28 cellular contexts compared by ENCODE assay signal in genomic region chr3:185965496-185965895, GRCh38.
"Had no signal": no experiment of that assay in that cellular context is flagged by ENCODE, and none has a peak within 500 bp of the region (broad histone marks: within the 10 kb centered on the region; RNA-seq: fewer than 3 reads in every experiment).

No MANE protein-coding gene starts in this region.

- H2AFZ ChIP-seq: neural progenitor cell, parathyroid adenoma had no signal

- DNase-seq: naive thymus-derived CD4-positive, alpha-beta T cell; natural killer cell; occipital lobe; ovary; psoas muscle; right cardiac atrium; spleen; stimulated activated CD4-positive, alpha-beta T cell treated with anti-CD3 and anti-CD28 coated beads, Interleukin-12 subunit alpha, Interleukin-12 subunit beta, amount 100 ng/mL, for 4 hours; stimulated activated CD4-positive, alpha-beta T cell treated with anti-CD3 and anti-CD28 coated beads, Interleukin-1b, Interleukin-23, amount 100 ng/mL, for 48 hours; stimulated activated CD4-positive, alpha-beta T cell treated with anti-CD3 and anti-CD28 coated beads, Interleukin-4, amount 100 ng/mL, for 1 hour; stimulated activated CD4-positive, alpha-beta T cell treated with anti-CD3 and anti-CD28 coated beads, Interleukin-4, amount 100 ng/mL, for 4 hours; stimulated activated CD8-positive, alpha-beta memory T cell treated with anti-CD3 and anti-CD28 coated beads, Interleukin-4, amount 100 ng/mL, for 48 hours; stimulated activated naive CD4-positive, alpha-beta T cell; stimulated activated naive CD8-positive, alpha-beta T cell treated with anti-CD3 and anti-CD28 coated beads, Interleukin-15, amount 100 ng/mL, for 72 hours; stimulated activated naive CD8-positive, alpha-beta T cell treated with anti-CD3 and anti-CD28 coated beads, Interleukin-15, Interleukin-2, amounts not matched to agents 100 U/mL and 50 U/mL, for 24 hours; substantia nigra; testis; tibial artery; transverse colon; upper lobe of left lung had no signal

- H3K4me1 ChIP-seq: spleen, testis, tibial artery, upper lobe of left lung, vagina had no signal

- H3K4me3 ChIP-seq: neural progenitor cell, ovary, psoas muscle, skin epidermis, smooth muscle cell, spleen, suprapubic skin, testis, tibial artery, transverse colon, upper lobe of left lung, vagina had no signal

- ATAC-seq: naive thymus-derived CD4-positive, alpha-beta T cell; natural killer cell; psoas muscle; right cardiac atrium; sciatic nerve; stimulated activated memory B cell treated with anti-CD40 and anti-IgM and Interleukin-4, amounts not matched to agents 10 μg/mL and 1 μg/mL and 100 μg/mL, for 72 hours; stimulated activated naive CD8-positive, alpha-beta T cell treated with anti-CD3 and anti-CD28 coated beads, Interleukin-15, amount 100 ng/mL, for 72 hours; stimulated activated naive CD8-positive, alpha-beta T cell treated with anti-CD3 and anti-CD28 coated beads, Interleukin-15, Interleukin-2, amounts not matched to agents 100 U/mL and 50 U/mL, for 24 hours had no signal

- H3K9ac ChIP-seq: neural progenitor cell, parathyroid adenoma had no signal

- H3K27ac ChIP-seq: neural progenitor cell, ovary, parathyroid adenoma, psoas muscle, skin epidermis, spleen, suprapubic skin, testis, tibial artery, transverse colon, upper lobe of left lung, vagina had no signal

- H3K4me2 ChIP-seq: neural progenitor cell, smooth muscle cell had no signal

- H3K9me3 ChIP-seq: ovary, psoas muscle, suprapubic skin, testis, tibial artery, transverse colon, upper lobe of left lung, vagina had no signal

- H3K79me2 ChIP-seq: parathyroid adenoma had no signal

- H3K27me3 ChIP-seq: neural progenitor cell, ovary, spleen, suprapubic skin, testis, tibial artery, transverse colon, upper lobe of left lung, vagina had no signal

- H3K36me3 ChIP-seq: neural progenitor cell, ovary, spleen, suprapubic skin, tibial artery, transverse colon, upper lobe of left lung, vagina had no signal
